9 cellular contexts compared by ENCODE assay signal in the genomic region with DNA sequence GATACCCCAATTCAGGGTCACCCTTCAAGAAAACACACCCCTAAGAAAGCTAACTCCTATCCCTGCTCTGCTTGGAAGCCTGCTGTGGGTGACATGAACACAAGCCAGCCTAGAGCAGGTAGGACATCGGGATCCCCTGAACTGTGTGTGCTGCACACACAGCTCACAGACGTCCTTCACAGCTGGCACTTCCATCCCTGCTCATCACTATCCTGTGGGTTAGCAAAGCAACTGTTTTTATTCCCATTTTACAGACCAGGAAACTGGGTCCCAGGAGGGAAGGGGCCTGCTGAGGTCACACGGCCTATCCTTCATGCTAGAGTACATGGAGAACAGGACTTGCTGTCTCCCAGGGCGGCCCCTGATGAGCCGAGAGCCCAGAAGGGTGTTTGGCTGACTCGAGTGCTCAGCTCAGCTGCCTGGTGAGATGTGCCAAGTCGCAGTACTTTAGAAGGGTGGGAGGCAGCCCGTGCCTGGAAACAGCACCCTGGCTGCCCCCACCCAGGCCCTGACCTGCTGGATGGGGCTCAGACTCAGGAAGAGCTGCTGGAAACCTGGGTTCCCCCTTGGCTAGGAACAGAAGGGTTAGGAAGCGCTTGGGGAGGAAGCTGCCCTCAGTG. TPM values are rescaled to one million over a fixed set of nuclear protein-coding genes. Genes with fewer than 3 reads are reported as not detected.
DNase-seq lines count a peak whose midpoint lies in the region; ATAC-seq and TF ChIP-seq lines count a peak whose summit lies in the region.
"Had no signal": no experiment of that assay in that cellular context is flagged by ENCODE, and none has a peak within 500 bp of the region (broad histone marks: within the 10 kb centered on the region; RNA-seq: fewer than 3 reads in every experiment).

No MANE protein-coding gene starts in this region.

- H3K4me1 ChIP-seq in OCI-LY1 (ENCODE audit: insufficient read depth, low read length, severe bottlenecking) (peaks cover 98% of the 10 kb centered on the region), stomach smooth muscle (ENCODE audit: control insufficient read depth, insufficient read depth, low read length) (peaks cover 80% of the 10 kb centered on the region)

- H3K36me3 ChIP-seq in OCI-LY1 (ENCODE audit: insufficient read depth, low read length), result no peaks in the 10 kb centered on the region
- no peaks in the 10 kb centered on the region for H3K36me3 ChIP-seq in stomach smooth muscle (ENCODE audit: control insufficient read depth in 2 of 2, insufficient read depth in 2 of 2, low read length in 2 of 2)

- no peaks in the 10 kb centered on the region for H3K9me3 ChIP-seq in OCI-LY1 (ENCODE audit: low read length)
- no peaks in the 10 kb centered on the region for H3K9me3 ChIP-seq in stomach smooth muscle (ENCODE audit: control insufficient read depth in 2 of 2, low read length in 2 of 2)

- H3F3A ChIP-seq in OCI-LY1 (ENCODE audit: insufficient read depth, low read length), result no peaks in the 10 kb centered on the region

- H3K79me2 ChIP-seq in OCI-LY1 (ENCODE audit: insufficient read depth, low read length), result no peaks in the 10 kb centered on the region

- TF ChIP-seq CTCF in OCI-LY1 (IDR thresholded peaks at IDR 0.05; ENCODE audit: low read length), result no peak

- H3K9me2 ChIP-seq in OCI-LY1 (ENCODE audit: low read depth, low read length), result no peaks in the 10 kb centered on the region

- H3K27me3 ChIP-seq in OCI-LY1 (ENCODE audit: insufficient read depth, low read length) (no peaks in the 10 kb centered on the region), stomach smooth muscle (ENCODE audit: control insufficient read depth in 1 of 2, insufficient read depth in 2 of 2, low read length in 2 of 2) (no peaks in the 10 kb centered on the region)

- peak overlapping the region; percentile 98 for H3K27ac ChIP-seq in OCI-LY1 (ENCODE audit: low read depth, low read length, poor library complexity, severe bottlenecking)
- peak overlapping the region; percentile 96 for H3K27ac ChIP-seq in angular gyrus (ENCODE audit: low read depth, low read length)
- peak overlapping the region; percentile 100 for H3K27ac ChIP-seq in stomach smooth muscle (ENCODE audit: low read length)

- peak overlapping the region; percentile 18 for H3K4me3 ChIP-seq in OCI-LY1 (ENCODE audit: low read depth, low read length, poor library complexity, severe bottlenecking)
- H3K4me3 ChIP-seq in stomach smooth muscle (ENCODE audit: low read length in 2 of 2), result peak overlapping the region in 1 of 2 donors; percentile 15

- ATAC-seq in left lobe of liver (no peak), esophagus mucosa (no peak), GM18519 (IDR thresholded peaks at IDR 0.05; ENCODE audit: low FRiP score, unreplicated experiment) (no peak)

- peak overlapping the region; percentile 76 for H3K4me2 ChIP-seq in OCI-LY1 (ENCODE audit: low read length)

- H4K20me1 ChIP-seq in OCI-LY1 (ENCODE audit: insufficient read depth, low read length), result no peaks in the 10 kb centered on the region

- H2AFZ ChIP-seq in OCI-LY1 (ENCODE audit: low read length), result no peak overlapping the region

- DNase-seq in left lobe of liver (ENCODE audit: low spot score) (peak; percentile 45), NCI-H82 (lab: John Stamatoyannopoulos, UW) (no peak)
- DNase-seq: activated CD4-positive, CD25-positive, alpha-beta regulatory T cell had no signal

- peak overlapping the region; percentile 68 for H3K9ac ChIP-seq in OCI-LY1 (ENCODE audit: low read length)
- H3K9ac ChIP-seq in stomach smooth muscle (ENCODE audit: low read length in 2 of 2), result peak overlapping the region; percentile 73 to 76

RNA-seq across cellular contexts. Expression of gene BTG2, which starts 28.3 kb away (rescaled TPM):
- total RNA-seq in left lobe of liver (2.8 TPM), esophagus mucosa (22.6 TPM)

RNA-seq across cellular contexts. Expression of gene CHIT1, which starts 47.6 kb away (rescaled TPM):
- total RNA-seq in left lobe of liver (0.28 TPM), esophagus mucosa (0.20 TPM)
- total RNA-seq: M059J had no signal
